Comparison of ENCODE assay signal across 1 cellular context in the genomic region with DNA sequence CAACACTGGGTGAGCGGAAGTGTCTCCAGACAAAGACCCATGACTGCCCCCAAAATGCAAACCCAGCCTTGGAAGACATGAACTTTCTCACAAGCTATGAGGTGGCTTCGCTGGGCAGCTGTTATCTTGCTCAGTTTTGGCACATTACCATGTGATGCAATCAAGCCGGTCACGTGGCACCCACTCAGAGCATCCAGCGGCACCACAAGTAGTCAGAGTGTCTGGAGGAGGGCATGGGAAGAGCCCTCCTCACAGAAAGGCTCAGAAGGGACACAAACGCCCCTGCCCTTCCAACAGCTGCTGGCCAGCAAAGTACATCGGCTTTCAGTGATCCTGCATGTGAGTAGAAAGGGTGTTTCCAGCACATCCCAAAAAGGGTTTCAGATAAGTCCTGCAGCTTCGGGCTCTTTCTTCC.
A peak's percentile ranks its signal among the peaks of the same experiment; 100 is the strongest.
TF ChIP-seq lines count a peak whose summit lies in the region.

No MANE protein-coding gene starts in this region.

TF ChIP-seq in HEK293, 187 proteins besides CTCF, POLR2A, EP300 and RAD21 (continued from another document and continues in another):
- TF ChIP-seq, protein P1, sequence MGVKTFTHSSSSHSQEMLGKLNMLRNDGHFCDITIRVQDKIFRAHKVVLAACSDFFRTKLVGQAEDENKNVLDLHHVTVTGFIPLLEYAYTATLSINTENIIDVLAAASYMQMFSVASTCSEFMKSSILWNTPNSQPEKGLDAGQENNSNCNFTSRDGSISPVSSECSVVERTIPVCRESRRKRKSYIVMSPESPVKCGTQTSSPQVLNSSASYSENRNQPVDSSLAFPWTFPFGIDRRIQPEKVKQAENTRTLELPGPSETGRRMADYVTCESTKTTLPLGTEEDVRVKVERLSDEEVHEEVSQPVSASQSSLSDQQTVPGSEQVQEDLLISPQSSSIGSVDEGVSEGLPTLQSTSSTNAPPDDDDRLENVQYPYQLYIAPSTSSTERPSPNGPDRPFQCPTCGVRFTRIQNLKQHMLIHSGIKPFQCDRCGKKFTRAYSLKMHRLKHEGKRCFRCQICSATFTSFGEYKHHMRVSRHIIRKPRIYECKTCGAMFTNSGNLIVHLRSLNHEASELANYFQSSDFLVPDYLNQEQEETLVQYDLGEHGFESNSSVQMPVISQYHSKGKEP (tag by site-specific recombination; IDR thresholded peaks at IDR 0.05) = no peak; the same call in 1 of the 2 replicates
- TF ChIP-seq ZNF48 (tag by site-specific recombination; IDR thresholded peaks at IDR 0.05) (no peak), ZNF155 (tag by site-specific recombination; IDR thresholded peaks at IDR 0.05) (no peak), ZNF350 (tag by site-specific recombination; IDR thresholded peaks at IDR 0.05) (no peak), ZNF416 (tag by site-specific recombination; IDR thresholded peaks at IDR 0.05) (peak; percentile 77; the same call in 1 of the 2 replicates), SETDB1 (IDR thresholded peaks at IDR 0.05; ENCODE audit: insufficient read length, low read length) (peak; percentile 29), ZNF473 (tag by site-specific recombination; IDR thresholded peaks at IDR 0.05) (no peak), HOXC10 (CRISPR knock-in tag; IDR thresholded peaks at IDR 0.05) (no peak), ZNF558 (tag by site-specific recombination; IDR thresholded peaks at IDR 0.05) (peak; percentile 79), KLF9 (tag by site-specific recombination; IDR thresholded peaks at IDR 0.05; ENCODE audit: low read depth) (no peak), ZNF37A (tag by site-specific recombination; IDR thresholded peaks at IDR 0.05) (no peak), ZFP3 (tag by site-specific recombination; IDR thresholded peaks at IDR 0.05; ENCODE audit: low read depth) (no peak), ZNF707 (tag by site-specific recombination; IDR thresholded peaks at IDR 0.05) (no peak), ZFP37 (tag by site-specific recombination; IDR thresholded peaks at IDR 0.05) (0 out of 2 replicates have a peak, but pooled peaks have one; percentile 47), ZNF654 (tag by site-specific recombination; IDR thresholded peaks at IDR 0.05; ENCODE audit: low read depth) (no peak), SP7 (tag by site-specific recombination; IDR thresholded peaks at IDR 0.05) (peak; percentile 63), ZBTB7A (tag by site-specific recombination; IDR thresholded peaks at IDR 0.05; ENCODE audit: low read depth) (no peak), ZNF571 (tag by site-specific recombination; IDR thresholded peaks at IDR 0.05) (no peak), ZNF776 (tag by site-specific recombination; IDR thresholded peaks at IDR 0.05; ENCODE audit: borderline replicate concordance) (no peak), ZNF223 (tag by site-specific recombination; IDR thresholded peaks at IDR 0.05) (no peak), IKZF3 (tag by site-specific recombination; IDR thresholded peaks at IDR 0.05) (peak; percentile 84; the same call in 1 of the 2 replicates), ZNF777 (tag by site-specific recombination; IDR thresholded peaks at IDR 0.05; ENCODE audit: borderline replicate concordance) (no peak), ZNF658 (tag by site-specific recombination; IDR thresholded peaks at IDR 0.05) (no peak), ZNF2 (tag by site-specific recombination; IDR thresholded peaks at IDR 0.05) (0 out of 2 replicates have a peak, but pooled peaks have one; percentile 50), ZNF16 (tag by site-specific recombination; IDR thresholded peaks at IDR 0.05; ENCODE audit: low read depth) (no peak), FEZF1 (tag by site-specific recombination; IDR thresholded peaks at IDR 0.05) (peak; percentile 8; the same call in 1 of the 2 replicates), ZNF660 (tag by site-specific recombination; IDR thresholded peaks at IDR 0.05) (peak; percentile 81)
- TF ChIP-seq, protein P2, sequence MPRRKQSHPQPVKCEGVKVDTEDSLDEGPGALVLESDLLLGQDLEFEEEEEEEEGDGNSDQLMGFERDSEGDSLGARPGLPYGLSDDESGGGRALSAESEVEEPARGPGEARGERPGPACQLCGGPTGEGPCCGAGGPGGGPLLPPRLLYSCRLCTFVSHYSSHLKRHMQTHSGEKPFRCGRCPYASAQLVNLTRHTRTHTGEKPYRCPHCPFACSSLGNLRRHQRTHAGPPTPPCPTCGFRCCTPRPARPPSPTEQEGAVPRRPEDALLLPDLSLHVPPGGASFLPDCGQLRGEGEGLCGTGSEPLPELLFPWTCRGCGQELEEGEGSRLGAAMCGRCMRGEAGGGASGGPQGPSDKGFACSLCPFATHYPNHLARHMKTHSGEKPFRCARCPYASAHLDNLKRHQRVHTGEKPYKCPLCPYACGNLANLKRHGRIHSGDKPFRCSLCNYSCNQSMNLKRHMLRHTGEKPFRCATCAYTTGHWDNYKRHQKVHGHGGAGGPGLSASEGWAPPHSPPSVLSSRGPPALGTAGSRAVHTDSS (tag by site-specific recombination; IDR thresholded peaks at IDR 0.05) = no peak
- TF ChIP-seq, protein P3, sequence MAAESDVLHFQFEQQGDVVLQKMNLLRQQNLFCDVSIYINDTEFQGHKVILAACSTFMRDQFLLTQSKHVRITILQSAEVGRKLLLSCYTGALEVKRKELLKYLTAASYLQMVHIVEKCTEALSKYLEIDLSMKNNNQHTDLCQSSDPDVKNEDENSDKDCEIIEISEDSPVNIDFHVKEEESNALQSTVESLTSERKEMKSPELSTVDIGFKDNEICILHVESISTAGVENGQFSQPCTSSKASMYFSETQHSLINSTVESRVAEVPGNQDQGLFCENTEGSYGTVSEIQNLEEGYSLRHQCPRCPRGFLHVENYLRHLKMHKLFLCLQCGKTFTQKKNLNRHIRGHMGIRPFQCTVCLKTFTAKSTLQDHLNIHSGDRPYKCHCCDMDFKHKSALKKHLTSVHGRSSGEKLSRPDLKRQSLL (tag by site-specific recombination; IDR thresholded peaks at IDR 0.05) = no peak
- TF ChIP-seq, protein P4, sequence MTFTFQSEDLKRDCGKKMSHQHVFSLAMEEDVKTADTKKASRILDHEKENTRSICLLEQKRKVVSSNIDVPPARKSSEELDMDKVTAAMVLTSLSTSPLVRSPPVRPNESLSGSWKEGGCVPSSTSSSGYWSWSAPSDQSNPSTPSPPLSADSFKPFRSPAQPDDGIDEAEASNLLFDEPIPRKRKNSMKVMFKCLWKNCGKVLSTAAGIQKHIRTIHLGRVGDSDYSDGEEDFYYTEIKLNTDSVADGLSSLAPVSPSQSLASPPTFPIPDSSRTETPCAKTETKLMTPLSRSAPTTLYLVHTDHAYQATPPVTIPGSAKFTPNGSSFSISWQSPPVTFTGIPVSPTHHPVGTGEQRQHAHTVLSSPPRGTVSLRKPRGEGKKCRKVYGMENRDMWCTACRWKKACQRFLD (tag by site-specific recombination; IDR thresholded peaks at IDR 0.05) = no peak
- TF ChIP-seq, protein P5, sequence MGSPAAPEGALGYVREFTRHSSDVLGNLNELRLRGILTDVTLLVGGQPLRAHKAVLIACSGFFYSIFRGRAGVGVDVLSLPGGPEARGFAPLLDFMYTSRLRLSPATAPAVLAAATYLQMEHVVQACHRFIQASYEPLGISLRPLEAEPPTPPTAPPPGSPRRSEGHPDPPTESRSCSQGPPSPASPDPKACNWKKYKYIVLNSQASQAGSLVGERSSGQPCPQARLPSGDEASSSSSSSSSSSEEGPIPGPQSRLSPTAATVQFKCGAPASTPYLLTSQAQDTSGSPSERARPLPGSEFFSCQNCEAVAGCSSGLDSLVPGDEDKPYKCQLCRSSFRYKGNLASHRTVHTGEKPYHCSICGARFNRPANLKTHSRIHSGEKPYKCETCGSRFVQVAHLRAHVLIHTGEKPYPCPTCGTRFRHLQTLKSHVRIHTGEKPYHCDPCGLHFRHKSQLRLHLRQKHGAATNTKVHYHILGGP (tag by site-specific recombination; IDR thresholded peaks at IDR 0.05) = no peak
- TF ChIP-seq, protein P6, sequence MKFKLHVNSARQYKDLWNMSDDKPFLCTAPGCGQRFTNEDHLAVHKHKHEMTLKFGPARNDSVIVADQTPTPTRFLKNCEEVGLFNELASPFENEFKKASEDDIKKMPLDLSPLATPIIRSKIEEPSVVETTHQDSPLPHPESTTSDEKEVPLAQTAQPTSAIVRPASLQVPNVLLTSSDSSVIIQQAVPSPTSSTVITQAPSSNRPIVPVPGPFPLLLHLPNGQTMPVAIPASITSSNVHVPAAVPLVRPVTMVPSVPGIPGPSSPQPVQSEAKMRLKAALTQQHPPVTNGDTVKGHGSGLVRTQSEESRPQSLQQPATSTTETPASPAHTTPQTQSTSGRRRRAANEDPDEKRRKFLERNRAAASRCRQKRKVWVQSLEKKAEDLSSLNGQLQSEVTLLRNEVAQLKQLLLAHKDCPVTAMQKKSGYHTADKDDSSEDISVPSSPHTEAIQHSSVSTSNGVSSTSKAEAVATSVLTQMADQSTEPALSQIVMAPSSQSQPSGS (tag by site-specific recombination; IDR thresholded peaks at IDR 0.05; ENCODE audit: low read depth) = no peak
- TF ChIP-seq, protein P7, sequence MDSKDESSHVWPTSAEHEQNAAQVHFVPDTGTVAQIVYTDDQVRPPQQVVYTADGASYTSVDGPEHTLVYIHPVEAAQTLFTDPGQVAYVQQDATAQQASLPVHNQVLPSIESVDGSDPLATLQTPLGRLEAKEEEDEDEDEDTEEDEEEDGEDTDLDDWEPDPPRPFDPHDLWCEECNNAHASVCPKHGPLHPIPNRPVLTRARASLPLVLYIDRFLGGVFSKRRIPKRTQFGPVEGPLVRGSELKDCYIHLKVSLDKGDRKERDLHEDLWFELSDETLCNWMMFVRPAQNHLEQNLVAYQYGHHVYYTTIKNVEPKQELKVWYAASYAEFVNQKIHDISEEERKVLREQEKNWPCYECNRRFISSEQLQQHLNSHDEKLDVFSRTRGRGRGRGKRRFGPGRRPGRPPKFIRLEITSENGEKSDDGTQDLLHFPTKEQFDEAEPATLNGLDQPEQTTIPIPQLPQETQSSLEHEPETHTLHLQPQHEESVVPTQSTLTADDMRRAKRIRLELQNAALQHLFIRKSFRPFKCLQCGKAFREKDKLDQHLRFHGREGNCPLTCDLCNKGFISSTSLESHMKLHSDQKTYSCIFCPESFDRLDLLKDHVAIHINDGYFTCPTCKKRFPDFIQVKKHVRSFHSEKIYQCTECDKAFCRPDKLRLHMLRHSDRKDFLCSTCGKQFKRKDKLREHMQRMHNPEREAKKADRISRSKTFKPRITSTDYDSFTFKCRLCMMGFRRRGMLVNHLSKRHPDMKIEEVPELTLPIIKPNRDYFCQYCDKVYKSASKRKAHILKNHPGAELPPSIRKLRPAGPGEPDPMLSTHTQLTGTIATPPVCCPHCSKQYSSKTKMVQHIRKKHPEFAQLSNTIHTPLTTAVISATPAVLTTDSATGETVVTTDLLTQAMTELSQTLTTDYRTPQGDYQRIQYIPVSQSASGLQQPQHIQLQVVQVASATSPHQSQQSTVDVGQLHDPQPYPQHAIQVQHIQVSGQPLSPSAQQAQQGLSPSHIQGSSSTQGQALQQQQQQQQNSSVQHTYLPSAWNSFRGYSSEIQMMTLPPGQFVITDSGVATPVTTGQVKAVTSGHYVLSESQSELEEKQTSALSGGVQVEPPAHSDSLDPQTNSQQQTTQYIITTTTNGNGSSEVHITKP (tag by site-specific recombination; IDR thresholded peaks at IDR 0.05) = peak; percentile 58; the same call in 1 of the 2 replicates
- TF ChIP-seq, protein P8, sequence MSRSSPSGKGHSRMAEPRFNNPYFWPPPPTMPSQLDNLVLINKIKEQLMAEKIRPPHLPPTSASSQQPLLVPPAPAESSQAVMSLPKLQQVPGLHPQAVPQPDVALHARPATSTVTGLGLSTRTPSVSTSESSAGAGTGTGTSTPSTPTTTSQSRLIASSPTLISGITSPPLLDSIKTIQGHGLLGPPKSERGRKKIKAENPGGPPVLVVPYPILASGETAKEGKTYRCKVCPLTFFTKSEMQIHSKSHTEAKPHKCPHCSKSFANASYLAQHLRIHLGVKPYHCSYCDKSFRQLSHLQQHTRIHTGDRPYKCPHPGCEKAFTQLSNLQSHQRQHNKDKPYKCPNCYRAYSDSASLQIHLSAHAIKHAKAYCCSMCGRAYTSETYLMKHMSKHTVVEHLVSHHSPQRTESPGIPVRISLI (tag by site-specific recombination; IDR thresholded peaks at IDR 0.05) = no peak
- TF ChIP-seq, protein P9, sequence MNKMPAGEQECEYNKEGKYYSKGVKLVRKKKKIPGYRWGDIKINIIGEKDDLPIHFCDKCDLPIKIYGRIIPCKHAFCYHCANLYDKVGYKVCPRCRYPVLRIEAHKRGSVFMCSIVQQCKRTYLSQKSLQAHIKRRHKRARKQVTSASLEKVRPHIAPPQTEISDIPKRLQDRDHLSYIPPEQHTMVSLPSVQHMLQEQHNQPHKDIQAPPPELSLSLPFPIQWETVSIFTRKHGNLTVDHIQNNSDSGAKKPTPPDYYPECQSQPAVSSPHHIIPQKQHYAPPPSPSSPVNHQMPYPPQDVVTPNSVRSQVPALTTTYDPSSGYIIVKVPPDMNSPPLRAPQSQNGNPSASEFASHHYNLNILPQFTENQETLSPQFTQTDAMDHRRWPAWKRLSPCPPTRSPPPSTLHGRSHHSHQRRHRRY (tag by site-specific recombination; IDR thresholded peaks at IDR 0.05) = no peak
- TF ChIP-seq, protein P10, sequence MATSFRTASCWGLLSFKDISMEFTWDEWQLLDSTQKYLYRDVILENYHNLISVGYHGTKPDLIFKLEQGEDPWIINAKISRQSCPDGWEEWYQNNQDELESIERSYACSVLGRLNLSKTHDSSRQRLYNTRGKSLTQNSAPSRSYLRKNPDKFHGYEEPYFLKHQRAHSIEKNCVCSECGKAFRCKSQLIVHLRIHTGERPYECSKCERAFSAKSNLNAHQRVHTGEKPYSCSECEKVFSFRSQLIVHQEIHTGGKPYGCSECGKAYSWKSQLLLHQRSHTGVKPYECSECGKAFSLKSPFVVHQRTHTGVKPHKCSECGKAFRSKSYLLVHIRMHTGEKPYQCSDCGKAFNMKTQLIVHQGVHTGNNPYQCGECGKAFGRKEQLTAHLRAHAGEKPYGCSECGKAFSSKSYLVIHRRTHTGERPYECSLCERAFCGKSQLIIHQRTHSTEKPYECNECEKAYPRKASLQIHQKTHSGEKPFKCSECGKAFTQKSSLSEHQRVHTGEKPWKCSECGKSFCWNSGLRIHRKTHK (tag by site-specific recombination; IDR thresholded peaks at IDR 0.05) = no peak
- TF ChIP-seq, protein P11, sequence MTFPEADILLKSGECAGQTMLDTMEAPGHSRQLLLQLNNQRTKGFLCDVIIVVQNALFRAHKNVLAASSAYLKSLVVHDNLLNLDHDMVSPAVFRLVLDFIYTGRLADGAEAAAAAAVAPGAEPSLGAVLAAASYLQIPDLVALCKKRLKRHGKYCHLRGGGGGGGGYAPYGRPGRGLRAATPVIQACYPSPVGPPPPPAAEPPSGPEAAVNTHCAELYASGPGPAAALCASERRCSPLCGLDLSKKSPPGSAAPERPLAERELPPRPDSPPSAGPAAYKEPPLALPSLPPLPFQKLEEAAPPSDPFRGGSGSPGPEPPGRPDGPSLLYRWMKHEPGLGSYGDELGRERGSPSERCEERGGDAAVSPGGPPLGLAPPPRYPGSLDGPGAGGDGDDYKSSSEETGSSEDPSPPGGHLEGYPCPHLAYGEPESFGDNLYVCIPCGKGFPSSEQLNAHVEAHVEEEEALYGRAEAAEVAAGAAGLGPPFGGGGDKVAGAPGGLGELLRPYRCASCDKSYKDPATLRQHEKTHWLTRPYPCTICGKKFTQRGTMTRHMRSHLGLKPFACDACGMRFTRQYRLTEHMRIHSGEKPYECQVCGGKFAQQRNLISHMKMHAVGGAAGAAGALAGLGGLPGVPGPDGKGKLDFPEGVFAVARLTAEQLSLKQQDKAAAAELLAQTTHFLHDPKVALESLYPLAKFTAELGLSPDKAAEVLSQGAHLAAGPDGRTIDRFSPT (tag by site-specific recombination; IDR thresholded peaks at IDR 0.05) = no peak
- TF ChIP-seq, protein P12, sequence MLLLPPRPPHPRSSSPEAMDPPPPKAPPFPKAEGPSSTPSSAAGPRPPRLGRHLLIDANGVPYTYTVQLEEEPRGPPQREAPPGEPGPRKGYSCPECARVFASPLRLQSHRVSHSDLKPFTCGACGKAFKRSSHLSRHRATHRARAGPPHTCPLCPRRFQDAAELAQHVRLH (tag by site-specific recombination; IDR thresholded peaks at IDR 0.05) = peak; percentile 59
